Comparison of ENCODE assay signal across 17 cellular contexts in the genomic region with DNA sequence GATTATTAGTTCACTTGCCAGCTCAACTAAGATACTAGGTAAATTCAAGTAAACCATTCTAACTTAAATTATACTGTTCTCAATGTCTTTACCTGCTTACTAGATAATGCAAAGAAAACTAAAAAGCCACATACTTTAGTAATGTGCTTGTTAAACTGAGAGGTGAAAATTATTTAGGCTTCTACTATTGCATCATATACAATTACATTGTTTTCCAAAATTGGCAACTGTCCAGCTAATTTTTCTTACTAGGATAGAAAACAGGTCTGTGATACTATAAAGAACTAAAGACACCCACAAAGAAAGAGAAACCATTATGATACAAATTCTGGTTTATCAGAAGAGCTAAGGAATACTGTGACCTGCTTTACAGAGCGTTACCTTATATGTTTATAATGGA.
"Had no signal": no experiment of that assay in that cellular context is flagged by ENCODE, and none has a peak within 500 bp of the region (broad histone marks: within the 10 kb centered on the region; RNA-seq: fewer than 3 reads in every experiment).

No MANE protein-coding gene starts in this region.

- H3K27ac Mint-ChIP-seq: activated naive CD4-positive, alpha-beta T cell treated with anti-CD3 and anti-CD28 coated beads, Interleukin-2, amount 50 U/mL, for 24 hours; effector memory CD8-positive, alpha-beta T cell; naive B cell; type B pancreatic cell had no signal

- H3K4me1 ChIP-seq: body of pancreas, pancreas, sigmoid colon, spleen had no signal

- H3K4me1 Mint-ChIP-seq: central memory CD8-positive, alpha-beta T cell; naive B cell had no signal

- H3K9me3 ChIP-seq: body of pancreas, pancreas, sigmoid colon, spleen had no signal

- DNase-seq: activated CD4-positive, alpha-beta T cell treated with anti-CD3 and anti-CD28 coated beads for 1 hour; activated CD4-positive, alpha-beta T cell treated with anti-CD3 and anti-CD28 coated beads, Interleukin-2, amount 50 U/mL, for 48 hours; activated effector memory CD4-positive, alpha-beta T cell treated with anti-CD3 and anti-CD28 coated beads, Interleukin-2, amount 50 U/mL, for 16 hours; amygdala; body of pancreas; effector memory CD8-positive, alpha-beta T cell; naive B cell; pancreas; sigmoid colon; spleen; stimulated activated CD4-positive, alpha-beta T cell treated with anti-CD3 and anti-CD28 coated beads, Interleukin-1b, Interleukin-23, amount 100 ng/mL, for 48 hours; stimulated activated naive CD8-positive, alpha-beta T cell treated with anti-CD3 and anti-CD28 coated beads, Interleukin-15, amount 100 ng/mL, for 72 hours; T1000 had no signal

- H3K4me2 ChIP-seq: hepatocyte had no signal

- H3K9me3 Mint-ChIP-seq: activated naive CD4-positive, alpha-beta T cell treated with anti-CD3 and anti-CD28 coated beads, Interleukin-2, amount 50 U/mL, for 24 hours; central memory CD8-positive, alpha-beta T cell; effector memory CD8-positive, alpha-beta T cell; naive B cell; stimulated activated naive CD8-positive, alpha-beta T cell treated with anti-CD3 and anti-CD28 coated beads, Interleukin-15, amount 100 ng/mL, for 72 hours; type B pancreatic cell had no signal

- H3K27me3 Mint-ChIP-seq: activated naive CD4-positive, alpha-beta T cell treated with anti-CD3 and anti-CD28 coated beads, Interleukin-2, amount 50 U/mL, for 24 hours; central memory CD8-positive, alpha-beta T cell; effector memory CD8-positive, alpha-beta T cell; naive B cell; stimulated activated naive CD8-positive, alpha-beta T cell treated with anti-CD3 and anti-CD28 coated beads, Interleukin-15, amount 100 ng/mL, for 72 hours; type B pancreatic cell had no signal

- H3K4me3 Mint-ChIP-seq: activated naive CD4-positive, alpha-beta T cell treated with anti-CD3 and anti-CD28 coated beads, Interleukin-2, amount 50 U/mL, for 24 hours; central memory CD8-positive, alpha-beta T cell; effector memory CD8-positive, alpha-beta T cell; naive B cell; stimulated activated naive CD8-positive, alpha-beta T cell treated with anti-CD3 and anti-CD28 coated beads, Interleukin-15, amount 100 ng/mL, for 72 hours; type B pancreatic cell had no signal

- H3K79me2 ChIP-seq: hepatocyte had no signal

- H3K4me3 ChIP-seq: body of pancreas, hepatocyte, pancreas, sigmoid colon, spleen had no signal

- H2AFZ ChIP-seq: hepatocyte had no signal

- H3K27ac ChIP-seq: body of pancreas, hepatocyte, pancreas, sigmoid colon, spleen had no signal
